In genomic region chr1:63261736-63262142, GRCh38 we compare ENCODE assay signal across 1 cellular context.
TF ChIP-seq lines count a peak whose summit lies in the region.

No MANE protein-coding gene starts in this region.

TF ChIP-seq in K562, 482 proteins besides CTCF, POLR2A, EP300 and RAD21 (continued from another document):
- TF ChIP-seq TRIM24 (IDR thresholded peaks at IDR 0.05), result peak in 1 of 2 experiments; percentile 17; a peak in 1 of 4 replicates
- no peak for TF ChIP-seq SUPT5H (IDR thresholded peaks at IDR 0.05)
- TF ChIP-seq SIN3A (IDR thresholded peaks at IDR 0.05; ENCODE audit: borderline replicate concordance in 2 of 2, control insufficient read depth in 1 of 2, low read depth in 2 of 2, low read length in 2 of 2), result no peak
- no peak for TF ChIP-seq NR2C2 (CRISPR knock-in tag; IDR thresholded peaks at IDR 0.05)
- TF ChIP-seq NR2C2 (tag; IDR thresholded peaks at IDR 0.05), result peak; percentile 52; the same call in 1 of the 2 replicates
- no peak for TF ChIP-seq EZH2 (IDR thresholded peaks at IDR 0.05; ENCODE audit: borderline replicate concordance, low read depth, low read length)
- TF ChIP-seq MGA (IDR thresholded peaks at IDR 0.05), result peak; percentile 43; the same call in 1 of the 2 replicates
TF ChIP-seq in K562: peak in this region for 17.
